13 cellular contexts compared by ENCODE assay signal in genomic region chr11:69209936-69210659, GRCh38. TPM values are rescaled to one million over a fixed set of nuclear protein-coding genes. Genes with fewer than 3 reads are reported as not detected.
DNase-seq lines count a peak whose midpoint lies in the region; ATAC-seq and TF ChIP-seq lines count a peak whose summit lies in the region.
"Had no signal": no experiment of that assay in that cellular context is flagged by ENCODE, and none has a peak within 500 bp of the region (broad histone marks: within the 10 kb centered on the region; RNA-seq: fewer than 3 reads in every experiment).

No MANE protein-coding gene starts in this region.

- no peak for TF ChIP-seq CTCF in neural progenitor cell (IDR thresholded peaks at IDR 0.05)

- no peak for ATAC-seq in HG03521 (IDR thresholded peaks at IDR 0.05; ENCODE audit: unreplicated experiment)

- H3K27me3 Mint-ChIP-seq in neural progenitor cell (ENCODE audit: insufficient read depth, low read depth): peaks cover 6% of the 10 kb centered on the region

- no peak overlapping the region for H2BK5ac ChIP-seq in mesenchymal stem cell (ENCODE audit: low read depth, low read length, poor library complexity, severe bottlenecking)

- H2BK120ac ChIP-seq in mesenchymal stem cell (ENCODE audit: low read depth, low read length): no peak overlapping the region

- no peak overlapping the region for H3K4ac ChIP-seq in mesenchymal stem cell (ENCODE audit: low read depth in 1 of 2, low read length in 2 of 2)

- H2AK5ac ChIP-seq in mesenchymal stem cell (ENCODE audit: low read length, severe bottlenecking): no peak overlapping the region

- H3K9me3 Mint-ChIP-seq in neural progenitor cell: peaks cover 4% of the 10 kb centered on the region

- H3K4me3 ChIP-seq in mesenchymal stem cell (ENCODE audit: insufficient read depth in 1 of 2, low read depth in 1 of 2, low read length in 2 of 2): no peak overlapping the region
- H3K4me3 ChIP-seq in neural progenitor cell: no peak overlapping the region
- H3K4me3 ChIP-seq: right lobe of liver, SJSA1 had no signal

- no peaks in the 10 kb centered on the region for H3K36me3 Mint-ChIP-seq in neural progenitor cell

- no peak overlapping the region for H3K27ac Mint-ChIP-seq in neural progenitor cell
- H3K27ac Mint-ChIP-seq: stimulated activated naive CD8-positive, alpha-beta T cell treated with anti-CD3 and anti-CD28 coated beads, Interleukin-15, Interleukin-2, amounts not matched to agents 100 ng/mL and 50 ng/mL, for 24 hours had no signal

- H3K27ac ChIP-seq in mesenchymal stem cell (ENCODE audit: low read length, poor library complexity, severe bottlenecking) (no peak overlapping the region), neural progenitor cell (no peak overlapping the region)
- H3K27ac ChIP-seq: right lobe of liver, SJSA1 had no signal

- no peak overlapping the region for H3K4me2 ChIP-seq in mesenchymal stem cell (ENCODE audit: low read length, poor library complexity, severe bottlenecking)
- no peak overlapping the region for H3K4me2 ChIP-seq in neural progenitor cell

- H2AFZ ChIP-seq in mesenchymal stem cell (ENCODE audit: low read depth, low read length): no peak overlapping the region
- no peak overlapping the region for H2AFZ ChIP-seq in neural progenitor cell (replicated peaks)

- peaks cover 24% of the 10 kb centered on the region for H3K4me1 Mint-ChIP-seq in neural progenitor cell

- no peaks in the 10 kb centered on the region for H3F3A ChIP-seq in neural progenitor cell (ENCODE audit: low read depth)

- H3K36me3 ChIP-seq in mesenchymal stem cell (ENCODE audit: control insufficient read depth in 1 of 2, insufficient read depth in 2 of 2, low read depth in 1 of 2, low read length in 2 of 2) (no peaks in the 10 kb centered on the region), neural progenitor cell (no peaks in the 10 kb centered on the region)
- H3K36me3 ChIP-seq: right lobe of liver, SJSA1 had no signal

- H3K9me3 ChIP-seq in mesenchymal stem cell (ENCODE audit: control insufficient read depth, low read length): peaks cover 10% of the 10 kb centered on the region
- no peaks in the 10 kb centered on the region for H3K9me3 ChIP-seq in neural progenitor cell (ENCODE audit: low read depth)
- H3K9me3 ChIP-seq: right lobe of liver, SJSA1 had no signal

- H3K9ac ChIP-seq in mesenchymal stem cell (ENCODE audit: low read length) (no peak overlapping the region), neural progenitor cell (no peak overlapping the region)

- H3K27me3 ChIP-seq in mesenchymal stem cell (ENCODE audit: control insufficient read depth in 1 of 2, insufficient read depth in 1 of 2, low read length in 2 of 2): peaks cover 50 to 83% of the 10 kb centered on the region in 2 experiments
- H3K27me3 ChIP-seq in neural progenitor cell: no peaks in the 10 kb centered on the region
- H3K27me3 ChIP-seq: right lobe of liver, SJSA1 had no signal

- no peak overlapping the region for H3K23ac ChIP-seq in mesenchymal stem cell (ENCODE audit: low read length in 2 of 2)

- H3K79me2 ChIP-seq in neural progenitor cell (ENCODE audit: low read depth): no peaks in the 10 kb centered on the region

- no peak overlapping the region for H4K8ac ChIP-seq in mesenchymal stem cell (ENCODE audit: low read length)

- no peak overlapping the region for H4K91ac ChIP-seq in mesenchymal stem cell (ENCODE audit: low read length)

- H3K4me3 Mint-ChIP-seq in neural progenitor cell: no peak overlapping the region
- H3K4me3 Mint-ChIP-seq: stimulated activated naive CD8-positive, alpha-beta T cell treated with anti-CD3 and anti-CD28 coated beads, Interleukin-15, Interleukin-2, amounts not matched to agents 100 ng/mL and 50 ng/mL, for 24 hours had no signal

- WGBS in mesenchymal stem cell: 79% methylated on average over 12 of the region's 12 CpGs

- H3K79me1 ChIP-seq in mesenchymal stem cell (replicated peaks; ENCODE audit: low read length, poor library complexity, severe bottlenecking): no peaks in the 10 kb centered on the region

- H2BK12ac ChIP-seq in mesenchymal stem cell (ENCODE audit: low read length in 2 of 2): no peak overlapping the region

- H3K18ac ChIP-seq in mesenchymal stem cell (ENCODE audit: low read depth in 1 of 2, low read length in 2 of 2): no peak overlapping the region

- H3K14ac ChIP-seq in mesenchymal stem cell (ENCODE audit: low read length in 2 of 2): no peak overlapping the region

- H2BK15ac ChIP-seq in mesenchymal stem cell (ENCODE audit: low read depth, poor library complexity, severe bottlenecking): no peak overlapping the region

- no peaks in the 10 kb centered on the region for H4K20me1 ChIP-seq in neural progenitor cell (ENCODE audit: low read depth)

- no peaks in the 10 kb centered on the region for H3K4me1 ChIP-seq in mesenchymal stem cell (ENCODE audit: control insufficient read depth, insufficient read depth, low read depth, low read length)
- H3K4me1 ChIP-seq in neural progenitor cell: no peaks in the 10 kb centered on the region
- H3K4me1 ChIP-seq: right lobe of liver had no signal

- DNase-seq in AG08395 (ENCODE audit: low spot score): peak; percentile 20
- peak; percentile 15 for DNase-seq in ELR (ENCODE audit: low read depth)
- DNase-seq in SK-MEL-5 (ENCODE audit: low read depth, low spot score): peak; percentile 37
- peak; percentile 32 for DNase-seq in mesenchymal stem cell
- no peak for DNase-seq in neural progenitor cell (ENCODE audit: low spot score)
- DNase-seq in NCI-H128 (lab: John Stamatoyannopoulos, UW; ENCODE audit: unreplicated experiment): no peak
- DNase-seq in GF-D8 (lab: John Stamatoyannopoulos, UW): no peak
- DNase-seq: cerebellar nuclear complex, NCI-H2081 had no signal

- in situ Hi-C loops in SK-MEL-5 (cut with HindIII; ENCODE audit: low pct_unique_long_range_greater_than_20kb, low sequenced_read_pairs): no loop called here

RNA-seq across cellular contexts. Expression of gene SMIM38, which starts 54.4 kb away (rescaled TPM):
- 0.11 and 0.13 TPM in 2 replicates for total RNA-seq in SK-MEL-5 (2014; rRNA removed; shearing (Covaris generic))
- polyA plus RNA-seq in SK-MEL-5 (2015; cell fraction: cytosol; rRNA removed): 0.19 and 0.29 TPM in 2 replicates
- 0.66 and 1.9 TPM in 2 replicates for polyA plus RNA-seq in SK-MEL-5 (2015; cell fraction: nucleus; rRNA removed)
- polyA plus RNA-seq in mesenchymal stem cell (2013, experiment 1 of 2): 0.03 TPM
- 0.01 TPM for polyA plus RNA-seq in mesenchymal stem cell (2013, experiment 2 of 2)
- 1.5 and 2.0 TPM in 2 replicates for total RNA-seq in neural progenitor cell (ENCODE audit: low replicate concordance)
- total RNA-seq: right lobe of liver had no signal

Comparison
In these comparisons a context has a peak if more than half of its experiments do, and no peak if none do; other contexts are left out.
1. DNase-seq: peak in AG08395 (single experiment), ELR (single experiment), SK-MEL-5 (single experiment) and mesenchymal stem cell (single experiment); none in neural progenitor cell (single experiment), NCI-H128 (single experiment) and GF-D8 (single experiment).